In genomic region chr9:36897019-36897418, GRCh38 we compare ENCODE assay signal across 27 cellular contexts.
DNase-seq lines count a peak whose midpoint lies in the region; ATAC-seq, FAIRE-seq and TF ChIP-seq lines count a peak whose summit lies in the region.
"Had no signal": no experiment of that assay in that cellular context is flagged by ENCODE, and none has a peak within 500 bp of the region (broad histone marks: within the 10 kb centered on the region; RNA-seq: fewer than 3 reads in every experiment).

No MANE protein-coding gene starts in this region.

- H2BK5ac ChIP-seq in neuronal stem cell (ENCODE audit: low read length), result no peak overlapping the region

- H3K9me3 Mint-ChIP-seq in GM23338, result no peaks in the 10 kb centered on the region; the same call in 2 of the 3 replicates
- H3K9me3 Mint-ChIP-seq: CD4-positive, alpha-beta memory T cell had no signal

- H3K4me2 ChIP-seq in GM23338 (no peak overlapping the region), HepG2 (ENCODE audit: low read depth, low read length) (no peak overlapping the region), neuronal stem cell (ENCODE audit: insufficient read depth, low read length, poor library complexity, severe bottlenecking) (no peak overlapping the region)
- H3K4me2 ChIP-seq: BLaER1 treated with 17β-estradiol and CSF1 and Interleukin-3, amounts not matched to agents 10 nM and 100 nM; KMS-11 had no signal

- H3K18ac ChIP-seq in neuronal stem cell (ENCODE audit: low read length), result peak overlapping the region; percentile 28

- H2AK5ac ChIP-seq in neuronal stem cell (ENCODE audit: low read depth, low read length), result no peak overlapping the region

- H3K14ac ChIP-seq in neuronal stem cell (ENCODE audit: low read length), result no peak overlapping the region

- H4K8ac ChIP-seq in neuronal stem cell (ENCODE audit: low read depth, low read length), result no peak overlapping the region

- ATAC-seq in GM23338 (peak; percentile 29), HepG2 (peak; percentile 54), GM18907 (IDR thresholded peaks at IDR 0.05; ENCODE audit: unreplicated experiment) (no peak)
- ATAC-seq: GM12878, PC-3, Right ventricle myocardium inferior, SK-N-SH treated with all-trans-retinoic acid at 6 μM for 48 hours had no signal

- no peak overlapping the region for H2BK15ac ChIP-seq in neuronal stem cell (ENCODE audit: low read length)

- H3K27me3 ChIP-seq in GM23338 (ENCODE audit: insufficient read depth) (no peaks in the 10 kb centered on the region), HepG2 (ENCODE audit: control insufficient read depth in 1 of 2, insufficient read depth in 2 of 2, low read length in 2 of 2) (peaks cover 4 to 48% of the 10 kb centered on the region in 2 experiments; a peak in 3 of 5 replicates), neuronal stem cell (ENCODE audit: control insufficient read depth in 3 of 3, insufficient read depth in 3 of 3, low read depth in 1 of 3, low read length in 3 of 3) (no peaks in the 10 kb centered on the region)
- H3K27me3 ChIP-seq: BLaER1 treated with 17β-estradiol and CSF1 and Interleukin-3, amounts not matched to agents 10 nM and 100 nM; SJCRH30 had no signal

- H3K36me3 Mint-ChIP-seq in GM23338 (ENCODE audit: low read depth), result no peaks in the 10 kb centered on the region; the same call in 2 of the 3 replicates
- H3K36me3 Mint-ChIP-seq: CD4-positive, alpha-beta memory T cell had no signal

- CTCF ChIA-PET in HepG2 (lab: Yijun Ruan, JAX; ENCODE audit: low intra/inter-chr PET ratio, low total read pairs), result no interaction called here

- H3F3A ChIP-seq in GM23338 (replicated peaks; ENCODE audit: low read depth), result no peaks in the 10 kb centered on the region

- no peak overlapping the region for H3K4me3 Mint-ChIP-seq in GM23338
- H3K4me3 Mint-ChIP-seq: CD4-positive, alpha-beta memory T cell had no signal

- no peak overlapping the region for H2BK120ac ChIP-seq in neuronal stem cell (ENCODE audit: low read depth, low read length)

- H3K4me1 Mint-ChIP-seq in GM23338, result peaks cover 20% of the 10 kb centered on the region
- H3K4me1 Mint-ChIP-seq: CD4-positive, alpha-beta memory T cell had no signal

- no peak for TF ChIP-seq POLR2A in HepG2 (IDR thresholded peaks at IDR 0.05; ENCODE audit: insufficient read depth in 1 of 2, low read depth in 2 of 2, low read length in 2 of 2)

- peaks cover 3% of the 10 kb centered on the region for H3K27me3 Mint-ChIP-seq in GM23338 (ENCODE audit: insufficient read depth, low read depth, poor library complexity)

- in situ Hi-C loops in HepG2 (cut with HindIII; ENCODE audit: extremely low pct_ligation_motif_present, low pct_unique_long_range_greater_than_20kb), result no loop called here

- H3K9ac ChIP-seq in HepG2 (ENCODE audit: insufficient read depth, low read depth, low read length) (no peak overlapping the region), neuronal stem cell (ENCODE audit: low read depth, low read length, poor library complexity) (no peak overlapping the region)
- H3K9ac ChIP-seq: BLaER1 treated with 17β-estradiol and CSF1 and Interleukin-3, amounts not matched to agents 10 nM and 100 nM; KMS-11 had no signal

- H3K23ac ChIP-seq in neuronal stem cell (ENCODE audit: low read depth, low read length, poor library complexity), result no peak overlapping the region

- no peaks in the 10 kb centered on the region for H3K9me2 ChIP-seq in GM23338 (ENCODE audit: insufficient read depth)

- H3K9me3 ChIP-seq in HepG2 (ENCODE audit: low read length), result no peaks in the 10 kb centered on the region
- H3K9me3 ChIP-seq in neuronal stem cell (replicated peaks in 1 of 2; ENCODE audit: control insufficient read depth in 2 of 2, insufficient read depth in 1 of 2, low read depth in 1 of 2, low read length in 2 of 2), result no peaks in the 10 kb centered on the region
- H3K9me3 ChIP-seq: BLaER1 treated with 17β-estradiol and CSF1 and Interleukin-3, amounts not matched to agents 10 nM and 100 nM; SJCRH30 had no signal

- H2BK12ac ChIP-seq in neuronal stem cell (ENCODE audit: low read length), result no peak overlapping the region

- no peaks in the 10 kb centered on the region for H3K4me1 ChIP-seq in GM23338 (ENCODE audit: insufficient read depth)
- no peaks in the 10 kb centered on the region for H3K4me1 ChIP-seq in HepG2 (ENCODE audit: insufficient read depth, low read length)
- H3K4me1 ChIP-seq in neuronal stem cell (ENCODE audit: control insufficient read depth in 2 of 2, insufficient read depth in 1 of 2, low read depth in 1 of 2, low read length in 2 of 2), result peaks cover 0 to 1% of the 10 kb centered on the region in 2 donors
- H3K4me1 ChIP-seq: SJCRH30 had no signal

- no peak for DNase-seq in GM23338 (ENCODE audit: low spot score)
- DNase-seq in HepG2 (ENCODE audit: low spot score), result no peak
- DNase-seq in neuronal stem cell (ENCODE audit: low spot score), result no peak
- no peak for DNase-seq in D721Med (ENCODE audit: insufficient read length, low spot score)
- no peak for DNase-seq in effector CD4-positive, alpha-beta T cell
- DNase-seq in HTR-8/SVneo (ENCODE audit: insufficient read length, low spot score), result no peak
- DNase-seq: CD4-positive, alpha-beta memory T cell; GDM1; IMR-90; NCI-H1048; NCI-H1694; NCI-H2029 treated with DMSO at 0.1 percent for 48 hours; NCI-H446 treated with DMSO at 0.1 percent for 48 hours; NCI-H526; NCI-H82; NK-92 treated with Interleukin-12 subunit alpha and Interleukin-12 subunit beta, amount 100 ng/mL, for 24 hours; PC-3; SJCRH30 had no signal

- no peak overlapping the region for H3K4ac ChIP-seq in neuronal stem cell (ENCODE audit: low read length)

- TF ChIP-seq CTCF in GM23338 (conservative IDR thresholded peaks at IDR 0.05; ENCODE audit: low read depth in 2 of 2) (no peak), VCaP (conservative IDR thresholded peaks at IDR 0.05) (no peak), HepG2 (CRISPR knock-in tag; IDR thresholded peaks at IDR 0.05) (no peak), D721Med (IDR thresholded peaks at IDR 0.05; ENCODE audit: insufficient read depth, missing control alignments) (no peak)

- TF ChIP-seq EP300 in HepG2 (IDR thresholded peaks at IDR 0.05; ENCODE audit: low read depth in 2 of 2, low read length in 2 of 2) (no peak), HepG2 (CRISPR knock-in tag; IDR thresholded peaks at IDR 0.05; ENCODE audit: borderline replicate concordance) (no peak)

- H3K4me3 ChIP-seq in GM23338, result no peak overlapping the region
- no peak overlapping the region for H3K4me3 ChIP-seq in HepG2 (replicated peaks in 1 of 3; ENCODE audit: insufficient read depth in 1 of 3, low read depth in 2 of 3, low read length in 3 of 3)
- H3K4me3 ChIP-seq in neuronal stem cell (ENCODE audit: low read length in 2 of 2), result no peak overlapping the region
- H3K4me3 ChIP-seq: BLaER1 treated with 17β-estradiol and CSF1 and Interleukin-3, amounts not matched to agents 10 nM and 100 nM; GM12878; SJCRH30 had no signal

- FAIRE-seq in HepG2 (lab: Jason Lieb, UNC) (no peak), D721Med (lab: Jason Lieb, UNC) (no peak), HTR-8/SVneo (lab: Jason Lieb, UNC) (no peak)
- FAIRE-seq: A204.1, GM12878, H54 had no signal

- H2AFZ ChIP-seq in GM23338 (0 out of 2 replicates have a peak overlapping the region, but pooled peaks have one; percentile 47), HepG2 (ENCODE audit: low read length) (no peak overlapping the region), neuronal stem cell (ENCODE audit: low read length) (no peak overlapping the region)

- intact Hi-C loops in HepG2 (cut with micrococcal nuclease; ENCODE audit: unreplicated experiment), result no loop called here

- 4% methylated on average over 7 of the region's 10 CpGs for WGBS in HepG2 (ENCODE audit: low lambda C conversion rate)
- no CpG with 5 or more reads among the region's 10 CpGs for WGBS in neuronal stem cell (ENCODE audit: extremely low coverage in 2 of 2, insufficient read length in 2 of 2, insufficient replicate concordance in 1 of 2), 2 donors

- POLR2A ChIA-PET in HepG2 (lab: Yijun Ruan, JAX), result no interaction called here

- no peaks in the 10 kb centered on the region for H3K79me1 ChIP-seq in neuronal stem cell (ENCODE audit: low read depth, low read length)

- H4K91ac ChIP-seq in neuronal stem cell (ENCODE audit: low read depth, low read length, poor library complexity), result no peak overlapping the region

- H3K36me3 ChIP-seq in GM23338 (ENCODE audit: insufficient read depth), result no peaks in the 10 kb centered on the region
- no peaks in the 10 kb centered on the region for H3K36me3 ChIP-seq in HepG2 (replicated peaks in 1 of 2; ENCODE audit: control insufficient read depth in 1 of 2, insufficient read depth in 2 of 2, low read length in 2 of 2)
- H3K36me3 ChIP-seq in neuronal stem cell (replicated peaks in 1 of 2; ENCODE audit: control insufficient read depth in 2 of 2, insufficient read depth in 2 of 2, low read length in 2 of 2), result peaks cover 0 to 39% of the 10 kb centered on the region in 2 donors
- H3K36me3 ChIP-seq: SJCRH30 had no signal

- TF ChIP-seq RAD21 in HepG2 (CRISPR knock-in tag; IDR thresholded peaks at IDR 0.05), result no peak

- H3K79me2 ChIP-seq in GM23338 (replicated peaks; ENCODE audit: insufficient read depth) (no peaks in the 10 kb centered on the region), HepG2 (ENCODE audit: insufficient read depth, low read length) (no peaks in the 10 kb centered on the region)

- no peak overlapping the region for H3K27ac ChIP-seq in GM23338 (ENCODE audit: low read depth)
- peak overlapping the region; percentile 44 for H3K27ac ChIP-seq in VCaP
- no peak overlapping the region for H3K27ac ChIP-seq in HepG2 (ENCODE audit: extremely low read length, insufficient read depth, low read length)
- no peak overlapping the region for H3K27ac ChIP-seq in neuronal stem cell (replicated peaks; ENCODE audit: low read length)
- H3K27ac ChIP-seq: BLaER1 treated with 17β-estradiol and CSF1 and Interleukin-3, amounts not matched to agents 10 nM and 100 nM; KMS-11; SJCRH30 had no signal

- BruUV-seq in HepG2 (replicated peaks; lab: Mats Ljungman, UMichigan), result no TSS peak

- no peaks in the 10 kb centered on the region for H4K20me1 ChIP-seq in GM23338 (replicated peaks; ENCODE audit: insufficient read depth)
- no peaks in the 10 kb centered on the region for H4K20me1 ChIP-seq in HepG2 (ENCODE audit: insufficient read depth, low read length)

- no peak overlapping the region for H3K27ac Mint-ChIP-seq in GM23338
- H3K27ac Mint-ChIP-seq: CD4-positive, alpha-beta memory T cell had no signal

TF ChIP-seq in GM23338, 12 proteins besides CTCF, POLR2A, EP300 and RAD21 (continues in another document):
- TF ChIP-seq EZH2 (IDR thresholded peaks at IDR 0.05; ENCODE audit: low read depth, unreplicated experiment), result no peak
- no peak for TF ChIP-seq ZNF331 (CRISPR knock-in tag; IDR thresholded peaks at IDR 0.05; ENCODE audit: low read depth)
- no peak for TF ChIP-seq POLR2AphosphoS5 (IDR thresholded peaks at IDR 0.05; ENCODE audit: low read depth)

TF ChIP-seq in HepG2, 621 proteins besides CTCF, POLR2A, EP300 and RAD21:
- TF ChIP-seq ZNF263 (CRISPR knock-in tag; IDR thresholded peaks at IDR 0.05) (peak; percentile 84), ZNF772 (CRISPR knock-in tag; IDR thresholded peaks at IDR 0.05) (no peak)
